Comparison of ENCODE assay signal across 10 cellular contexts in genomic region chr1:156852414-156852874, GRCh38. TPM values are rescaled to one million over a fixed set of nuclear protein-coding genes. Genes with fewer than 3 reads are reported as not detected.
DNase-seq lines count a peak whose midpoint lies in the region; ATAC-seq, FAIRE-seq and TF ChIP-seq lines count a peak whose summit lies in the region.
"Had no signal": no experiment of that assay in that cellular context is flagged by ENCODE, and none has a peak within 500 bp of the region (broad histone marks: within the 10 kb centered on the region; RNA-seq: fewer than 3 reads in every experiment).

No MANE protein-coding gene starts in this region.

- H3K27ac ChIP-seq in dorsolateral prefrontal cortex: no peak overlapping the region
- peak overlapping the region; percentile 33 for H3K27ac ChIP-seq in parathyroid adenoma

- H3K4me1 Mint-ChIP-seq in activated CD8-positive, alpha-beta memory T cell treated with anti-CD3 and anti-CD28 coated beads, Interleukin-2, amount 10 ng/mL, durations not matched to agents 7 days and 5 days: peaks cover 15% of the 10 kb centered on the region

- peaks cover 2% of the 10 kb centered on the region for H3K4me1 ChIP-seq in parathyroid adenoma

- DNase-seq in DMS79 treated with DMSO at 0.1 percent for 48 hours (lab: John Stamatoyannopoulos, UW) (peak; percentile 80), NCI-H2227 (lab: John Stamatoyannopoulos, UW; ENCODE audit: unreplicated experiment) (peak; percentile 81), dorsolateral prefrontal cortex (peak in 9 of 10 donors; percentile 26 to 86 (median 63)), H54 (ENCODE audit: insufficient read length, low spot score) (no peak)
- no peak for DNase-seq in activated CD8-positive, alpha-beta memory T cell treated with anti-CD3 and anti-CD28 coated beads, Interleukin-2, amount 10 ng/mL, durations not matched to agents 7 days and 5 days

- no peaks in the 10 kb centered on the region for H3K79me2 ChIP-seq in parathyroid adenoma

- H3K27ac Mint-ChIP-seq in activated CD8-positive, alpha-beta memory T cell treated with anti-CD3 and anti-CD28 coated beads, Interleukin-2, amount 10 ng/mL, durations not matched to agents 7 days and 5 days: no peak overlapping the region
- H3K27ac Mint-ChIP-seq: type B pancreatic cell had no signal

- intact Hi-C loops in dorsolateral prefrontal cortex (cut with DNase I): no loop called here

- peaks cover 27% of the 10 kb centered on the region for H3K27me3 Mint-ChIP-seq in activated CD8-positive, alpha-beta memory T cell treated with anti-CD3 and anti-CD28 coated beads, Interleukin-2, amount 10 ng/mL, durations not matched to agents 7 days and 5 days

- ATAC-seq in activated CD8-positive, alpha-beta memory T cell treated with anti-CD3 and anti-CD28 coated beads, Interleukin-2, amount 10 ng/mL, durations not matched to agents 7 days and 5 days: no peak
- no peak for ATAC-seq in GM21381 (IDR thresholded peaks at IDR 0.05; ENCODE audit: unreplicated experiment)
- ATAC-seq in activated CD4-positive, CD25-positive, alpha-beta regulatory T cell treated with anti-CD3 and anti-CD28 coated beads, Interleukin-2, amount 50 U/mL, for 24 hours: no peak
- ATAC-seq: esophagus mucosa had no signal

- FAIRE-seq in H54 (lab: Jason Lieb, UNC): no peak

- no peaks in the 10 kb centered on the region for H3K9me3 Mint-ChIP-seq in activated CD8-positive, alpha-beta memory T cell treated with anti-CD3 and anti-CD28 coated beads, Interleukin-2, amount 10 ng/mL, durations not matched to agents 7 days and 5 days (ENCODE audit: low read depth)
- H3K9me3 Mint-ChIP-seq: type B pancreatic cell had no signal

- H3K27me3 ChIP-seq in dorsolateral prefrontal cortex: peaks cover 0 to 28% (median 11%) of the 10 kb centered on the region in 45 donors
- no peaks in the 10 kb centered on the region for H3K27me3 ChIP-seq in parathyroid adenoma (ENCODE audit: control insufficient read depth, insufficient read depth, low read length)

- H3K4me2 ChIP-seq in parathyroid adenoma (ENCODE audit: low read length): peak overlapping the region; percentile 1

- no peak overlapping the region for H3K4me3 ChIP-seq in dorsolateral prefrontal cortex
- H3K4me3 ChIP-seq in parathyroid adenoma (ENCODE audit: low read depth, low read length): no peak overlapping the region

- CTCF ChIA-PET in activated CD8-positive, alpha-beta memory T cell treated with anti-CD3 and anti-CD28 coated beads, Interleukin-2, amount 10 ng/mL, durations not matched to agents 7 days and 5 days (lab: Charles Lee): interaction anchor here (1.1 to 21.5 kb wide), 8 partner anchors 8 to 163 kb away, joined by 3 to 600 read pairs (median 6); partner anchors contain the start of genes INSRR, NTRK1 and SH2D2A

- no peaks in the 10 kb centered on the region for H3K36me3 Mint-ChIP-seq in activated CD8-positive, alpha-beta memory T cell treated with anti-CD3 and anti-CD28 coated beads, Interleukin-2, amount 10 ng/mL, durations not matched to agents 7 days and 5 days
- H3K36me3 Mint-ChIP-seq: type B pancreatic cell had no signal

- H3K36me3 ChIP-seq in parathyroid adenoma (ENCODE audit: control insufficient read depth, insufficient read depth, low read length): no peaks in the 10 kb centered on the region

- H3K4me3 Mint-ChIP-seq in activated CD8-positive, alpha-beta memory T cell treated with anti-CD3 and anti-CD28 coated beads, Interleukin-2, amount 10 ng/mL, durations not matched to agents 7 days and 5 days: no peak overlapping the region
- H3K4me3 Mint-ChIP-seq: type B pancreatic cell had no signal

- H3K9ac ChIP-seq in parathyroid adenoma: no peak overlapping the region

- H2AFZ ChIP-seq in parathyroid adenoma: peak overlapping the region; percentile 45

- no peak for TF ChIP-seq POLR2A in H54 (IDR thresholded peaks at IDR 0.05; ENCODE audit: low read depth, low read length)

- no peak for TF ChIP-seq CTCF in dorsolateral prefrontal cortex (IDR thresholded peaks at IDR 0.05 in 54 of 56, conservative IDR thresholded peaks at IDR 0.05 in 2 of 56; ENCODE audit: low read depth in 1 of 56, partially characterized antibody in 56 of 56)
- no peak for TF ChIP-seq CTCF in parathyroid adenoma (IDR thresholded peaks at IDR 0.05)

- H3K9me3 ChIP-seq in parathyroid adenoma (ENCODE audit: control insufficient read depth, low read length): no peaks in the 10 kb centered on the region

RNA-seq across cellular contexts. Expression of gene INSRR, which starts 6.5 kb away (rescaled TPM):
- 1 to 10 TPM in 8 of 120 experiments, under 1 TPM in 48, not detected in 64; 0.07 to 2.8 (median 0.30) TPM for total RNA-seq in dorsolateral prefrontal cortex
- total RNA-seq in activated CD8-positive, alpha-beta memory T cell treated with anti-CD3 and anti-CD28 coated beads, Interleukin-2, amount 10 ng/mL, durations not matched to agents 7 days and 5 days: under 1 TPM; 0.09 to 0.19 TPM
- total RNA-seq: esophagus mucosa had no signal

RNA-seq across cellular contexts. Expression of gene NTRK1, which starts 8.2 kb away (rescaled TPM):
- total RNA-seq in dorsolateral prefrontal cortex: 1 to 10 TPM in 20 of 120 experiments, under 1 TPM in 70, not detected in 30; 0.16 to 3.1 (median 0.66) TPM
- total RNA-seq in activated CD8-positive, alpha-beta memory T cell treated with anti-CD3 and anti-CD28 coated beads, Interleukin-2, amount 10 ng/mL, durations not matched to agents 7 days and 5 days: 1 to 10 TPM; 2.8 to 8.8 TPM

RNA-seq across cellular contexts. Expression of gene SH2D2A, which starts 35.8 kb away (rescaled TPM):
- total RNA-seq in dorsolateral prefrontal cortex: 1 to 10 TPM in 28 of 120 experiments, under 1 TPM in 57, not detected in 35; 0.25 to 3.8 (median 0.84) TPM
- 100 to 1,000 TPM; 157 to 205 TPM for total RNA-seq in activated CD8-positive, alpha-beta memory T cell treated with anti-CD3 and anti-CD28 coated beads, Interleukin-2, amount 10 ng/mL, durations not matched to agents 7 days and 5 days

RNA-seq across cellular contexts. Expression of gene PEAR1, which starts 41.1 kb away (rescaled TPM):
- total RNA-seq in dorsolateral prefrontal cortex: 10 to 100 TPM in 7 of 120 experiments, 1 to 10 TPM in 113; 1.9 to 15.2 (median 5.0) TPM
- total RNA-seq in activated CD8-positive, alpha-beta memory T cell treated with anti-CD3 and anti-CD28 coated beads, Interleukin-2, amount 10 ng/mL, durations not matched to agents 7 days and 5 days: not detected

Comparison
In these comparisons a context has a peak if more than half of its experiments do, and no peak if none do; other contexts are left out.
1. DNase-seq: peak in DMS79 treated with DMSO at 0.1 percent for 48 hours (single experiment), NCI-H2227 (single experiment) and dorsolateral prefrontal cortex (9 of 10); none in activated CD8-positive, alpha-beta memory T cell treated with anti-CD3 and anti-CD28 coated beads, Interleukin-2, amount 10 ng/mL, durations not matched to agents 7 days and 5 days (single experiment) and H54 (single experiment).
2. RNA of gene SH2D2A, which starts 35.8 kb away (total RNA-seq): 157 to 205 TPM in activated CD8-positive, alpha-beta memory T cell treated with anti-CD3 and anti-CD28 coated beads, Interleukin-2, amount 10 ng/mL, durations not matched to agents 7 days and 5 days; 0.25 to 3.8 TPM in dorsolateral prefrontal cortex; every median in the first group is over 10 times any median in the second.